8 cellular contexts compared by ENCODE assay signal in the genomic region with DNA sequence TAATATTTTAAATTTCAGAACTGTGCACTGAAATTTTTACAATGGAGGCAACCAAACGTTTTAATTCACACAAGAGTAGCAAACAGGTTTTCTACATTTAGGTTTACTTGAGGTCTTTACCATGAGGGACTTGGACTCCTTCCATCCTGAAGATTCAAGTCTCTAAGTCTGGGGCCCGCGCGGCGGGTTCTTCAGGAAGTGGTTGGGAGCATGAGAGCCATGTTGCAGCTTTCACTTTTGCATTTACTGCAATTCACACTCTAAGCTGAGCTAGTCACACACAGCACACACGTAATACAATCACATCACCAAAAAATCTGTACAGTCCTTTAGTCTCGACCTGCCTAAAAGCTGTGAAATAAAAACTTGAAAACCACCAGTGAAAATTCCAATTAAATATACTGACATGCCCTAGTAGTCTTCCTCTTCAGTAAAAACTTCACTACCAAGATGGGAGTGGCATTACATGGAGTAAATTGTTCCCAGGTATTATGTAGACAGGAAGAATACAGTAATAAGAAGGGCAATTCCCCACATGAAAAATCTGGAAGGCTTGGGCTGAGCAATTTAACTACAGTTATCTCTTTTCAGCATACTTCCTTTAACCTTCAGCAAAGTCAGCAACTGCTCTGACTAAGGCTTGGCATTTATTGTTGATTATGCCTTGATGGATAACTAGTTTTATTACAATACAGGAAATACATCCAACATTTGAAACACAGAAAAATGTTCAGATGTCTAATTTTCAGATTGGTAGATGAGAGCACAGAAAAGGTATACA.
A peak's percentile ranks its signal among the peaks of the same experiment; 100 is the strongest.
DNase-seq lines count a peak whose midpoint lies in the region; ATAC-seq and TF ChIP-seq lines count a peak whose summit lies in the region.

No MANE protein-coding gene starts in this region.

- DNase-seq in SIG-M5 treated with dmso at 0.1 percent for 504 hours (lab: John Stamatoyannopoulos, UW; ENCODE audit: unreplicated experiment) = peak; percentile 21
- no peak for DNase-seq in SIG-M5 (lab: John Stamatoyannopoulos, UW)
- DNase-seq in Kasumi-1 (lab: John Stamatoyannopoulos, UW) = peak; percentile 28 to 35
- DNase-seq in activated T-cell treated with anti-CD3 and anti-CD28 coated beads, Interleukin-2, amount 50 U/mL, for 4 hours = peak; percentile 28
- DNase-seq in fibroblast of pulmonary artery (ENCODE audit: low read depth) = peak; percentile 55
- DNase-seq in NCI-H1694 treated with DMSO at 0.1 percent for 48 hours (lab: John Stamatoyannopoulos, UW) = no peak
- DNase-seq in medulla oblongata (ENCODE audit: extremely low spot score) = no peak

- peaks cover 25% of the 10 kb centered on the region for H3K36me3 Mint-ChIP-seq in activated T-cell treated with anti-CD3 and anti-CD28 coated beads, Interleukin-2, amount 50 U/mL, for 4 hours (ENCODE audit: insufficient read depth)

- ATAC-seq in activated T-cell treated with anti-CD3 and anti-CD28 coated beads, Interleukin-2, amount 50 U/mL, for 4 hours = peak; percentile 52 to 70

- H3K9me3 Mint-ChIP-seq in activated T-cell treated with anti-CD3 and anti-CD28 coated beads, Interleukin-2, amount 50 U/mL, for 4 hours = no peaks in the 10 kb centered on the region

- no peaks in the 10 kb centered on the region for H3K27me3 Mint-ChIP-seq in activated T-cell treated with anti-CD3 and anti-CD28 coated beads, Interleukin-2, amount 50 U/mL, for 4 hours (ENCODE audit: low read depth)

- peak overlapping the region; percentile 94 for H3K4me3 Mint-ChIP-seq in activated T-cell treated with anti-CD3 and anti-CD28 coated beads, Interleukin-2, amount 50 U/mL, for 4 hours

- no peak for TF ChIP-seq CTCF in fibroblast of pulmonary artery (IDR thresholded peaks at IDR 0.05; ENCODE audit: low read length, missing control alignments)

- peak overlapping the region; percentile 75 for H3K4me3 ChIP-seq in fibroblast of pulmonary artery (replicated peaks; ENCODE audit: low read depth, low read length)
- H3K4me3 ChIP-seq in skin epidermis = peak overlapping the region in 3 of 7 experiments; percentile 26 to 48 (median 43)

- H3K27ac ChIP-seq in skin epidermis = peak overlapping the region in 18 of 21 experiments; percentile 24 to 93 (median 76)

- peaks cover 49% of the 10 kb centered on the region for H3K4me1 Mint-ChIP-seq in activated T-cell treated with anti-CD3 and anti-CD28 coated beads, Interleukin-2, amount 50 U/mL, for 4 hours (ENCODE audit: low read depth)

Comparison
In these comparisons a context has a peak if more than half of its experiments do, and no peak if none do; other contexts are left out.
1. DNase-seq: peak in SIG-M5 treated with dmso at 0.1 percent for 504 hours (single experiment), Kasumi-1 (2 of 2), activated T-cell treated with anti-CD3 and anti-CD28 coated beads, Interleukin-2, amount 50 U/mL, for 4 hours (single experiment) and fibroblast of pulmonary artery (single experiment); none in SIG-M5 (single experiment), NCI-H1694 treated with DMSO at 0.1 percent for 48 hours (single experiment) and medulla oblongata (single experiment).